18 cellular contexts compared by ENCODE assay signal in the genomic region with DNA sequence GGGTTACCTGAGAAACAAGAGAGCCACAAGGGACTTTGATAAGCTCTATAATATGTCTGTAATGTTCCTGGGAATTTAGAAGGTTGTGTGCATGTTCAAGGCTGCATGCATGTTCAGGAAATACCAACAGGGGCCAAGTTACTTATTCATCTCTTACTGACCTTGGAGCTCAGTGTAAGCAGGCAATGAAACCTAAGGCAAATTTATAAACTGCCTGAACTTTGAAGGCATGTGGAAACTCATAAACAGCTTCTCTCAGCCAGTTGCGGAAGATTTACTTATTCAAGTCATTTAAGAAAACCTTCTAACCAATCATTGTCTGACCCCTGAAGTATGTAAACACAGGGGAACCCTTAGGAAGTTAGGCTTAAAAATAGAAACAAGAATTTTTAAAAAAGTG. TPM values are rescaled to one million over a fixed set of nuclear protein-coding genes. Genes with fewer than 3 reads are reported as not detected.
DNase-seq lines count a peak whose midpoint lies in the region; ATAC-seq and TF ChIP-seq lines count a peak whose summit lies in the region.
"Had no signal": no experiment of that assay in that cellular context is flagged by ENCODE, and none has a peak within 500 bp of the region (broad histone marks: within the 10 kb centered on the region; RNA-seq: fewer than 3 reads in every experiment).

No MANE protein-coding gene starts in this region.

- DNase-seq in AG04450 (ENCODE audit: low read depth, low spot score) (peak; percentile 2), amniotic epithelial cell (ENCODE audit: low read depth) (peak; percentile 65), hepatocyte (ENCODE audit: low spot score) (peak; percentile 8), mucosa of descending colon (peak in 1 of 3 donors; percentile 21), NCI-H1436 treated with DMSO at 0.1 percent for 48 hours (lab: John Stamatoyannopoulos, UW) (no peak), nucleus accumbens (lab: John Stamatoyannopoulos, UW) (no peak)
- DNase-seq: 8988T; CD4-positive, CD25-positive, alpha-beta regulatory T cell; COR-L47; NCI-H1417 treated with DMSO at 0.1 percent for 48 hours; NCI-H1930; NCI-H526; PC-9; SIG-M5 had no signal

- no peak overlapping the region for H3K27ac ChIP-seq in AG04450 (ENCODE audit: low read depth, low read length)
- H3K27ac ChIP-seq in hepatocyte = no peak overlapping the region
- H3K27ac ChIP-seq: KMS-11, PC-9, RWPE1 had no signal

- H3K36me3 ChIP-seq in hepatocyte (replicated peaks; ENCODE audit: insufficient read depth, low read depth) (no peaks in the 10 kb centered on the region), mucosa of descending colon (ENCODE audit: low read depth) (no peaks in the 10 kb centered on the region)

- POLR2A ChIA-PET in AG04450 (lab: Yijun Ruan, JAX) = no interaction called here

- peaks cover 5% of the 10 kb centered on the region for H3K4me1 ChIP-seq in hepatocyte (ENCODE audit: insufficient read depth)
- H3K4me1 ChIP-seq in mucosa of descending colon (ENCODE audit: low read depth) = no peaks in the 10 kb centered on the region

- intact Hi-C loops in mucosa of descending colon (cut with DNase I, micrococcal nuclease) = no loop called here

- peak overlapping the region; percentile 14 for H3K4me2 ChIP-seq in hepatocyte
- H3K4me2 ChIP-seq: KMS-11, PC-9 had no signal

- no peaks in the 10 kb centered on the region for H3K9me2 ChIP-seq in hepatocyte (replicated peaks; ENCODE audit: insufficient read depth)

- H4K20me1 ChIP-seq in hepatocyte (ENCODE audit: insufficient read depth, poor library complexity, severe bottlenecking) = no peaks in the 10 kb centered on the region

- H3K27me3 ChIP-seq in AG04450 (ENCODE audit: control insufficient read depth, insufficient read depth, low read length) (no peaks in the 10 kb centered on the region), hepatocyte (no peaks in the 10 kb centered on the region)

- H3K79me2 ChIP-seq in hepatocyte = no peaks in the 10 kb centered on the region

- CTCF ChIA-PET in AG04450 (lab: Charles Lee) = interaction anchor here (1.0 kb wide), 1 partner anchor 403 kb away, joined by 3 read pairs; no protein-coding TSS in a partner anchor

- H3K9me3 ChIP-seq in AG04450 (ENCODE audit: control insufficient read depth, insufficient read depth, low read length) = no peaks in the 10 kb centered on the region
- peaks cover 8% of the 10 kb centered on the region for H3K9me3 ChIP-seq in hepatocyte (ENCODE audit: low read depth)
- no peaks in the 10 kb centered on the region for H3K9me3 ChIP-seq in mucosa of descending colon

- no peak overlapping the region for H2AFZ ChIP-seq in hepatocyte
- H2AFZ ChIP-seq: PC-9 had no signal

- ATAC-seq in mucosa of descending colon (peak; percentile 93), HG02840 (IDR thresholded peaks at IDR 0.05; ENCODE audit: low FRiP score, unreplicated experiment) (no peak), GM21381 (IDR thresholded peaks at IDR 0.05; ENCODE audit: unreplicated experiment) (no peak)

- no peak for TF ChIP-seq CTCF in AG04450 (IDR thresholded peaks at IDR 0.05; ENCODE audit: low read depth, low read length)
- TF ChIP-seq CTCF in hepatocyte (IDR thresholded peaks at IDR 0.05; ENCODE audit: poor library complexity) = no peak
- no peak for TF ChIP-seq CTCF in mucosa of descending colon (IDR thresholded peaks at IDR 0.05)

- H3K4me3 ChIP-seq in AG04450 (ENCODE audit: low read depth, low read length) (no peak overlapping the region), hepatocyte (no peak overlapping the region), mucosa of descending colon (no peak overlapping the region)
- H3K4me3 ChIP-seq: PC-9 had no signal

- 0% methylated on average over 1 of the region's 1 CpG for WGBS in hepatocyte (ENCODE audit: low lambda C conversion rate, missing lambda C conversion rate)

RNA-seq across cellular contexts. Expression of a gene that starts 57.1 kb away (rescaled TPM):
- polyA plus RNA-seq in AG04450 (2011; rRNA removed) (0.52 and 0.63 TPM in 2 replicates), hepatocyte (5.4 and 5.8 TPM in 2 replicates)
- 0.18 and 1.00 TPM in 2 replicates for polyA minus RNA-seq in AG04450 (2011; rRNA and poly(A)+ RNA removed)
- total RNA-seq in hepatocyte (6.5 and 11.2 TPM in 2 replicates), mucosa of descending colon (1 to 10 TPM; 4.3 to 8.6 (median 4.5) TPM)

Comparison
In these comparisons a context has a peak if more than half of its experiments do, and no peak if none do; other contexts are left out.
1. DNase-seq: peak in AG04450 (single experiment), amniotic epithelial cell (single experiment) and hepatocyte (single experiment); none in NCI-H1436 treated with DMSO at 0.1 percent for 48 hours (single experiment) and nucleus accumbens (0 of 56).